ENCODE assay signal across 12 cellular contexts in the genomic region with DNA sequence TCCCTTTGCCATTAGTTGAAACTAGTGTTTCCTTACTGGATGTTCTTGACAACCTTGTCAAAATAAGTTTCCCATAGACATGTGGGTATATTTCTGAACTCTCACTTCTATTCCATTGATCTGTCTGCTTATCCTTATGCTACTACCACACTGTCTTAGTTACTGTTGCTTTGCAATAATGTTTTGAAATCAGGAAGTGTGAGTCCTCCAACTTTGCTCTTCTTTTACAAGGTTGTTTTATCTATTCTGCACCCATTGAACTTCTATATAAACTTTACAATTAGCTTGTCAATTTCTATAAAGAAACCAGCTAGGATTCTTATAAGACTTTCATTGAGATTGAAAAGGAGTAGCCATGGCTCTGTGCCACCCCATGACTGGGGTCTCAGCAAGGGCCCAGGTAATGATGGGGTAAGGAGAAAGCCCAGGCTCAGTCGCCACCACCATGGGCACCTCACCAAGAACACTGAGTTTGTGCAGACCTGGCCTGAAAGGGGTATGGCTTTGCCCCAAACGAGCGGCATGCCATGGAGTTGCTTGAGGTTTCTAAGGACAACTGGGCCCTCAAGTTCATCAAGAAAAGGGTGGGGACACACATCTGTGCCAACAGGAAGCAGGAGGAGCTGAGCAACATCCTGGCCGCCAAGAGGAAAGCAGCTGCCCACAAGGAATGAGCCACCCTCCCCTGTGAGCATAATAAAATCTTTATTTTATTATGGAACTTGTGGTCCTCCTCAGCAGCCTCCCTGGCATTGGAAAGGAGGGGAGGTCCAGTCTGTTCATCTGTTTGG. TPM values are rescaled to one million over a fixed set of nuclear protein-coding genes. Genes with fewer than 3 reads are reported as not detected.
DNase-seq lines count a peak whose midpoint lies in the region; ATAC-seq, FAIRE-seq and TF ChIP-seq lines count a peak whose summit lies in the region.
"Had no signal": no experiment of that assay in that cellular context is flagged by ENCODE, and none has a peak within 500 bp of the region (broad histone marks: within the 10 kb centered on the region; RNA-seq: fewer than 3 reads in every experiment).

No MANE protein-coding gene starts in this region.

- H3K4me1 Mint-ChIP-seq in natural killer cell: peaks cover 4 to 9% of the 10 kb centered on the region in 2 donors
- peaks cover 6 to 12% of the 10 kb centered on the region in 2 donors for H3K4me1 Mint-ChIP-seq in natural killer cell treated with Interleukin-12 subunit alpha and Interleukin-12 subunit beta and Interleukin-15 and Interleukin-18, amount 100 ng/mL, for 72 hours (ENCODE audit: low read depth in 2 of 2)

- peaks cover 10 to 26% of the 10 kb centered on the region in 2 donors for H3K27me3 Mint-ChIP-seq in natural killer cell (ENCODE audit: low read depth in 2 of 2)
- peaks cover 14 to 15% of the 10 kb centered on the region in 2 donors for H3K27me3 Mint-ChIP-seq in natural killer cell treated with Interleukin-12 subunit alpha and Interleukin-12 subunit beta and Interleukin-15 and Interleukin-18, amount 100 ng/mL, for 72 hours

- DNase-seq in GF-D8 (lab: John Stamatoyannopoulos, UW) (peak; percentile 15), SIG-M5 (lab: John Stamatoyannopoulos, UW) (peak; percentile 50), Right ventricle myocardium superior (peak; percentile 61), sciatic nerve (ENCODE audit: low spot score) (no peak), GM12891 (ENCODE audit: insufficient read length, low spot score) (no peak), putamen (ENCODE audit: low spot score) (no peak), natural killer cell (no peak)
- no peak for DNase-seq in natural killer cell treated with Interleukin-12 subunit alpha and Interleukin-12 subunit beta and Interleukin-15 and Interleukin-18, amount 100 ng/mL, for 72 hours (ENCODE audit: low spot score)
- DNase-seq: amniotic stem cell; CD8-positive, alpha-beta T cell; stimulated activated CD4-positive, alpha-beta T cell treated with anti-CD3 and anti-CD28 coated beads, Interleukin-4, amount 100 ng/mL, for 1 hour had no signal

- no peak for TF ChIP-seq CTCF in natural killer cell (IDR thresholded peaks at IDR 0.05)

- no peaks in the 10 kb centered on the region for H3K36me3 Mint-ChIP-seq in natural killer cell
- no peaks in the 10 kb centered on the region for H3K36me3 Mint-ChIP-seq in natural killer cell treated with Interleukin-12 subunit alpha and Interleukin-12 subunit beta and Interleukin-15 and Interleukin-18, amount 100 ng/mL, for 72 hours
- H3K36me3 Mint-ChIP-seq: CD8-positive, alpha-beta T cell; neural progenitor cell had no signal

- no peak overlapping the region for H3K4me3 Mint-ChIP-seq in natural killer cell
- H3K4me3 Mint-ChIP-seq in natural killer cell treated with Interleukin-12 subunit alpha and Interleukin-12 subunit beta and Interleukin-15 and Interleukin-18, amount 100 ng/mL, for 72 hours: no peak overlapping the region
- H3K4me3 Mint-ChIP-seq: CD8-positive, alpha-beta T cell; neural progenitor cell had no signal

- ATAC-seq in Right ventricle myocardium superior (ENCODE audit: poor library complexity) (peak; percentile 77), sciatic nerve (peak; percentile 71), natural killer cell (no peak)
- ATAC-seq in natural killer cell treated with Interleukin-12 subunit alpha and Interleukin-12 subunit beta and Interleukin-15 and Interleukin-18, amount 100 ng/mL, for 72 hours: no peak
- ATAC-seq: CD8-positive, alpha-beta T cell had no signal

- no peak for TF ChIP-seq POLR2A in GM12891 (IDR thresholded peaks at IDR 0.05; ENCODE audit: low read depth, low read length)

- no peaks in the 10 kb centered on the region for H3K9me3 Mint-ChIP-seq in natural killer cell
- H3K9me3 Mint-ChIP-seq in natural killer cell treated with Interleukin-12 subunit alpha and Interleukin-12 subunit beta and Interleukin-15 and Interleukin-18, amount 100 ng/mL, for 72 hours: no peaks in the 10 kb centered on the region
- H3K9me3 Mint-ChIP-seq: CD8-positive, alpha-beta T cell had no signal

- FAIRE-seq in GM12891 (lab: Jason Lieb, UNC): no peak

- intact Hi-C loops in Right ventricle myocardium superior (cut with DNase I): no loop called here
- intact Hi-C loops in sciatic nerve (cut with DNase I): no loop called here
- intact Hi-C loops in natural killer cell (cut with micrococcal nuclease): no loop called here

- H3K27ac Mint-ChIP-seq in natural killer cell: no peak overlapping the region
- H3K27ac Mint-ChIP-seq in natural killer cell treated with Interleukin-12 subunit alpha and Interleukin-12 subunit beta and Interleukin-15 and Interleukin-18, amount 100 ng/mL, for 72 hours: no peak overlapping the region
- H3K27ac Mint-ChIP-seq: CD8-positive, alpha-beta T cell; neural progenitor cell had no signal

TF ChIP-seq in GM12891, 5 proteins besides CTCF, POLR2A, EP300 and RAD21:
- TF ChIP-seq TAF1 (IDR thresholded peaks at IDR 0.05; ENCODE audit: low read depth, low read length) (no peak), POU2F2 (IDR thresholded peaks at IDR 0.05; ENCODE audit: low read depth, low read length) (no peak), SPI1 (IDR thresholded peaks at IDR 0.05; ENCODE audit: low read depth, low read length) (no peak), PAX5 (IDR thresholded peaks at IDR 0.05; ENCODE audit: insufficient read depth, low read length, severe bottlenecking) (no peak), POLR2AphosphoS5 (IDR thresholded peaks at IDR 0.05; ENCODE audit: low read depth, low read length) (no peak)

RNA-seq across cellular contexts. Expression of a gene that starts 24.1 kb away (rescaled TPM):
- total RNA-seq in Right ventricle myocardium superior: 37.7 TPM
- total RNA-seq in sciatic nerve: 107 TPM
- polyA plus RNA-seq in GM12891 (2012; ENCODE audit: low read depth, missing spikeins): 0.15 TPM
- total RNA-seq in natural killer cell: 10 to 100 TPM in 1 of 3 donors, 1 to 10 TPM in 2; 1.4 to 15.9 (median 7.0) TPM
- total RNA-seq in natural killer cell treated with Interleukin-12 subunit alpha and Interleukin-12 subunit beta and Interleukin-15 and Interleukin-18, amount 100 ng/mL, for 72 hours: under 1 TPM; 0.92 to 1.00 TPM

RNA-seq across cellular contexts. Expression of a gene that starts 30.3 kb away (rescaled TPM):
- total RNA-seq in Right ventricle myocardium superior (4.0 TPM), sciatic nerve (20.1 TPM), natural killer cell (10 to 100 TPM; 17.9 to 19.5 (median 18.8) TPM)
- 11.1 TPM for polyA plus RNA-seq in GM12891 (2012; ENCODE audit: low read depth, missing spikeins)
- total RNA-seq in natural killer cell treated with Interleukin-12 subunit alpha and Interleukin-12 subunit beta and Interleukin-15 and Interleukin-18, amount 100 ng/mL, for 72 hours: 10 to 100 TPM; 11.6 to 30.3 TPM

RNA-seq across cellular contexts. Expression of a gene that starts 38.5 kb away (rescaled TPM):
- 155 TPM for total RNA-seq in Right ventricle myocardium superior
- total RNA-seq in sciatic nerve: 39.8 TPM
- 200 TPM for polyA plus RNA-seq in GM12891 (2012; ENCODE audit: low read depth, missing spikeins)
- 10 to 100 TPM; 41.0 to 48.3 (median 42.8) TPM for total RNA-seq in natural killer cell
- total RNA-seq in natural killer cell treated with Interleukin-12 subunit alpha and Interleukin-12 subunit beta and Interleukin-15 and Interleukin-18, amount 100 ng/mL, for 72 hours: 10 to 100 TPM; 56.2 to 56.8 TPM

RNA-seq across cellular contexts. Expression of a gene that starts 38.7 kb away (rescaled TPM):
- total RNA-seq in Right ventricle myocardium superior: 59.9 TPM
- 89.6 TPM for total RNA-seq in sciatic nerve
- polyA plus RNA-seq in GM12891 (2012; ENCODE audit: low read depth, missing spikeins): 99.2 TPM
- total RNA-seq in natural killer cell: 100 to 1,000 TPM; 144 to 204 (median 148) TPM
- total RNA-seq in natural killer cell treated with Interleukin-12 subunit alpha and Interleukin-12 subunit beta and Interleukin-15 and Interleukin-18, amount 100 ng/mL, for 72 hours: 10 to 100 TPM; 78.9 to 93.2 TPM

RNA-seq across cellular contexts. Expression of a gene that starts 44.3 kb away (rescaled TPM):
- total RNA-seq in Right ventricle myocardium superior (81.4 TPM), sciatic nerve (37.9 TPM), natural killer cell (10 to 100 TPM; 63.1 to 76.1 (median 72.3) TPM)
- 102 TPM for polyA plus RNA-seq in GM12891 (2012; ENCODE audit: low read depth, missing spikeins)
- total RNA-seq in natural killer cell treated with Interleukin-12 subunit alpha and Interleukin-12 subunit beta and Interleukin-15 and Interleukin-18, amount 100 ng/mL, for 72 hours: 10 to 100 TPM; 73.8 to 97.3 TPM

Comparison
In these comparisons a context has a peak if more than half of its experiments do, and no peak if none do; other contexts are left out.
1. DNase-seq: peak in GF-D8 (single experiment), SIG-M5 (single experiment) and Right ventricle myocardium superior (single experiment); none in sciatic nerve (single experiment), GM12891 (single experiment), putamen (single experiment), natural killer cell (single experiment) and natural killer cell treated with Interleukin-12 subunit alpha and Interleukin-12 subunit beta and Interleukin-15 and Interleukin-18, amount 100 ng/mL, for 72 hours (single experiment).
2. ATAC-seq: peak in Right ventricle myocardium superior (single experiment) and sciatic nerve (single experiment); none in natural killer cell (0 of 3) and natural killer cell treated with Interleukin-12 subunit alpha and Interleukin-12 subunit beta and Interleukin-15 and Interleukin-18, amount 100 ng/mL, for 72 hours (0 of 2).